1 cellular context compared by ENCODE assay signal in genomic region chr1:27391511-27392095, GRCh38.
TF ChIP-seq lines count a peak whose summit lies in the region.

No MANE protein-coding gene starts in this region.

TF ChIP-seq in HEK293, 187 proteins besides CTCF, POLR2A, EP300 and RAD21 (continued from another document):
- TF ChIP-seq ZSCAN5A (tag by site-specific recombination; IDR thresholded peaks at IDR 0.05) (no peak), ZNF148 (tag by site-specific recombination; IDR thresholded peaks at IDR 0.05; ENCODE audit: borderline replicate concordance) (no peak), ZBTB21 (tag by site-specific recombination; IDR thresholded peaks at IDR 0.05) (peak; percentile 20; the same call in 1 of the 2 replicates), ZEB2 (tag by site-specific recombination; IDR thresholded peaks at IDR 0.05) (no peak), ZNF174 (tag by site-specific recombination; IDR thresholded peaks at IDR 0.05) (no peak), ZBTB20 (tag by site-specific recombination; IDR thresholded peaks at IDR 0.05) (peak; percentile 84), ZNF658 (tag by site-specific recombination; IDR thresholded peaks at IDR 0.05) (no peak), ZNF169 (tag by site-specific recombination; IDR thresholded peaks at IDR 0.05) (0 out of 2 replicates have a peak, but pooled peaks have one; percentile 57), KLF1 (tag by site-specific recombination; IDR thresholded peaks at IDR 0.05) (no peak), ZNF677 (tag by site-specific recombination; IDR thresholded peaks at IDR 0.05) (no peak)
TF ChIP-seq in HEK293: peak in this region for 6.
